Comparison of ENCODE assay signal across 8 cellular contexts in the genomic region with DNA sequence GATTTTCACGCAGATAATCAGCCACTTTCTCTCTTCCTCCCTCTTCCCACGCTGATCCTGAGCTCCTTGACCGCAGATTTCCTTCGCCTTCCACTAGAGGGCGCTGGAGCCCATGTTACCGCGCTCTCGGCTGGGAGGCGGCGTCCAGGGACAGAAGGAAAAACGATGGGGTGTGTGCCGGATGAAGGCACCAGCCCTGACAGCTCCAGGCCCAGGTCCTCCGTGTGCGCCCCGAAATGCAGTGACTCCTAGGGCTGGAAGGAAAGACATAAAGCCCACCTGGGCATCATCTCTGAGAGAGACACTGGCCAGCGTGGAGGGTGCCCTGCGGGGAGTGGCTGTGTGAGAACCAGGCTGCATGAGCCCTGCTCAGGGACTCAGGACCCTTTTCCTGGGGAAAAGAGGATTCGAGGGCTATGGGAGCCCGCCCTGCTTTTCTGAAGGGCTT. TPM values are rescaled to one million over a fixed set of nuclear protein-coding genes. Genes with fewer than 3 reads are reported as not detected.
A peak's percentile ranks its signal among the peaks of the same experiment; 100 is the strongest.
DNase-seq lines count a peak whose midpoint lies in the region; ATAC-seq and TF ChIP-seq lines count a peak whose summit lies in the region.

No MANE protein-coding gene starts in this region.

- H3K36me3 Mint-ChIP-seq in Caco-2 (ENCODE audit: insufficient read depth, unreplicated experiment) = no peaks in the 10 kb centered on the region

- no peak for TF ChIP-seq POLR2A in prostate gland (IDR thresholded peaks at IDR 0.05)

- no peak overlapping the region for H3K4me3 Mint-ChIP-seq in Caco-2 (ENCODE audit: unreplicated experiment)

- H3K27me3 Mint-ChIP-seq in Caco-2 (ENCODE audit: insufficient read depth, unreplicated experiment) = peaks cover 16% of the 10 kb centered on the region

- POLR2A ChIA-PET in Caco-2 (lab: Charles Lee) = interaction anchor here (0.6 kb wide), 1 partner anchor 103 kb away, joined by 3 read pairs; no protein-coding TSS in a partner anchor
- POLR2A ChIA-PET in RWPE1 (lab: Yijun Ruan, JAX; ENCODE audit: low non-redundant PET) = no interaction called here

- no peak overlapping the region for H3K9ac ChIP-seq in adipocyte (ENCODE audit: low read length)

- ATAC-seq in GM21515 (IDR thresholded peaks at IDR 0.05; ENCODE audit: unreplicated experiment) (peak; percentile 81), left cardiac atrium (peak; percentile 84 to 89), GM21737 (IDR thresholded peaks at IDR 0.05; ENCODE audit: unreplicated experiment) (no peak)

- no peaks in the 10 kb centered on the region for H3K9me3 ChIP-seq in Caco-2
- H3K9me3 ChIP-seq in adipocyte (ENCODE audit: control insufficient read depth, low read length) = no peaks in the 10 kb centered on the region
- H3K9me3 ChIP-seq in prostate gland = no peaks in the 10 kb centered on the region

- H3K27me3 ChIP-seq in Caco-2 (replicated peaks; ENCODE audit: control insufficient read depth, insufficient read depth, low read length) (no peaks in the 10 kb centered on the region), adipocyte (replicated peaks; ENCODE audit: control insufficient read depth, insufficient read depth, low read length) (peaks cover 17% of the 10 kb centered on the region), prostate gland (replicated peaks; ENCODE audit: insufficient read depth) (no peaks in the 10 kb centered on the region)

- H3K4me1 ChIP-seq in Caco-2 = no peaks in the 10 kb centered on the region
- no peaks in the 10 kb centered on the region for H3K4me1 ChIP-seq in adipocyte (ENCODE audit: control insufficient read depth, insufficient read depth, low read length)
- peaks cover 11% of the 10 kb centered on the region for H3K4me1 ChIP-seq in prostate gland (replicated peaks)

- H3K27ac Mint-ChIP-seq in Caco-2 (ENCODE audit: unreplicated experiment) = no peak overlapping the region

- H3K27ac ChIP-seq in RWPE1 (no peak overlapping the region), prostate gland (no peak overlapping the region)

- H3K36me3 ChIP-seq in Caco-2 (ENCODE audit: control insufficient read depth, insufficient read depth, low read length) (no peaks in the 10 kb centered on the region), adipocyte (ENCODE audit: control insufficient read depth, insufficient read depth, low read length, severe bottlenecking) (no peaks in the 10 kb centered on the region), prostate gland (no peaks in the 10 kb centered on the region)

- no peaks in the 10 kb centered on the region for H3K9me3 Mint-ChIP-seq in Caco-2 (ENCODE audit: unreplicated experiment)

- no peaks in the 10 kb centered on the region for H3K4me1 Mint-ChIP-seq in Caco-2 (ENCODE audit: low read depth, unreplicated experiment)

- CTCF ChIA-PET in Caco-2 (lab: Charles Lee) (interaction anchor here (0.6 to 1.0 kb wide), 7 partner anchors 19 to 1580 kb away, joined by 3 to 7 read pairs (median 3); no protein-coding TSS in a partner anchor), RWPE1 (lab: Yijun Ruan, JAX) (interaction anchor here (0.5 to 1.9 kb wide), 21 partner anchors 9 to 1506 kb away, joined by 3 to 14 read pairs (median 4); no protein-coding TSS in a partner anchor)

- BruUV-seq in Caco-2 (replicated peaks; lab: Mats Ljungman, UMichigan) = no TSS peak

- H3K4me3 ChIP-seq in Caco-2 (ENCODE audit: low read depth, low read length) (no peak overlapping the region), adipocyte (ENCODE audit: low read length) (no peak overlapping the region), prostate gland (no peak overlapping the region)

- TF ChIP-seq CTCF in Caco-2 (IDR thresholded peaks at IDR 0.05; ENCODE audit: insufficient read depth in 1 of 2, low read depth in 1 of 2, low read length in 1 of 2, severe bottlenecking in 1 of 2, unreplicated experiment in 1 of 2) (peak; percentile 77), LNCAP (IDR thresholded peaks at IDR 0.05) (peak; percentile 91), RWPE1 (conservative IDR thresholded peaks at IDR 0.05; ENCODE audit: low read depth) (peak; percentile 89), prostate gland (IDR thresholded peaks at IDR 0.05) (peak; percentile 72 to 89 (median 86))

- intact Hi-C loops in Caco-2 (cut with micrococcal nuclease; ENCODE audit: unreplicated experiment) (loop anchor here (2.0 kb wide), 1 partner anchor 155 kb away; no protein-coding TSS in a partner anchor), left cardiac atrium (cut with DNase I) (loop anchor here (10.0 kb wide), 4 partner anchors 153 to 1883 kb away; no protein-coding TSS in a partner anchor), prostate gland (cut with DNase I) (loop anchor here (5.0 to 10.0 kb wide), 4 partner anchors 313 to 1883 kb away; no protein-coding TSS in a partner anchor)

- WGBS in prostate gland = 15% methylated on average over 19 of the region's 19 CpGs

- peak; percentile 46 to 71 for DNase-seq in Caco-2
- peak; percentile 76 for DNase-seq in RWPE1 (ENCODE audit: low spot score)
- peak; percentile 89 for DNase-seq in adipocyte (ENCODE audit: low read depth)
- peak; percentile 71 for DNase-seq in left cardiac atrium
- DNase-seq in prostate gland (ENCODE audit: low spot score) = peak; percentile 60

RNA-seq across cellular contexts. Expression of gene CYP2J2, which starts 44.9 kb away (rescaled TPM):
- total RNA-seq in Caco-2 (2022) (0.29 and 0.77 TPM in 2 replicates), left cardiac atrium (100 to 1,000 TPM in 1 of 2 donors, 10 to 100 TPM in 1; 63.9 to 116 TPM), prostate gland (1 to 10 TPM; 1.2 to 5.7 TPM)

Comparison
In these comparisons a context has a peak if more than half of its experiments do, and no peak if none do; other contexts are left out.
1. RNA of gene CYP2J2, which starts 44.9 kb away (total RNA-seq): 63.9 to 116 TPM in left cardiac atrium; 1.2 to 5.7 TPM in prostate gland and 0.29 to 0.77 TPM in Caco-2; every median in the first group is over 4 times any median in the second.
2. Peak in every context shown above with its lines, with median percentiles within 50 percentile points of each other: DNase-seq and CTCF ChIP-seq.